27 cellular contexts compared by ENCODE assay signal in the genomic region with DNA sequence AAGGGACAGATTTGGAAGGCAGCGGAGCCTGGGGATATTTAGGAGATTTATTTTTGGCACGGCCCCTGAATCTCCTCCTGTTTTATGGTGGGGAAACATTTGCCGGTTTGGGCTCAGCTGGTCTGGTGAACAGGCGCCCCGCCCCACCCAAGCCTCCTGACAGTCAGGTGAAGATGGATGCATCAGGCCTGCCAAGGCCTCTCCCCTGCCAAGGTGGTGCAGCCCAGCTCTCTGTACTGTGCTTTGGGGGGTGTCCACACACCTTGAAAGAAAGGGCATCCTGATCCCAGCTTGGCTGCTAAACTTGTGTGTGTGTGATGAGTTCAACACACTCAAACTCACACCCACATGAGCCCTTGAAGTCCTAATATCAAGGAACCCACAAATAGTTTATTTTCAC.
"Had no signal": no experiment of that assay in that cellular context is flagged by ENCODE, and none has a peak within 500 bp of the region (broad histone marks: within the 10 kb centered on the region; RNA-seq: fewer than 3 reads in every experiment).

No MANE protein-coding gene starts in this region.

- H3K4me3 ChIP-seq: adrenal gland, breast epithelium, cardiac muscle cell, colonic mucosa had no signal

- H3K27me3 ChIP-seq: adrenal gland, breast epithelium, cardiac muscle cell, colonic mucosa had no signal

- ATAC-seq: activated CD4-positive, alpha-beta T cell treated with anti-CD3 and anti-CD28 coated beads for 36 hours; activated CD8-positive, alpha-beta memory T cell treated with anti-CD3 and anti-CD28 coated beads, Interleukin-2, amount 10 ng/mL, durations not matched to agents 7 days and 5 days; activated CD8-positive, alpha-beta T cell treated with anti-CD3 and anti-CD28 coated beads, Interleukin-2, amount 10 ng/mL, durations not matched to agents 7 days and 5 days; activated naive CD8-positive, alpha-beta T cell treated with anti-CD3 and anti-CD28 coated beads, Interleukin-2, amount 50 U/mL, for 24 hours; esophagus mucosa; T-helper 17 cell had no signal

- H3K36me3 ChIP-seq: adrenal gland, breast epithelium, cardiac muscle cell, colonic mucosa had no signal

- DNase-seq: activated CD4-positive, alpha-beta memory T cell treated with anti-CD3 and anti-CD28 coated beads for 36 hours; activated CD4-positive, alpha-beta T cell treated with anti-CD3 and anti-CD28 coated beads for 36 hours; activated CD4-positive, alpha-beta T cell treated with anti-CD3 and anti-CD28 coated beads, Interleukin-2, amount 10 ng/mL, durations not matched to agents 24 days and 14 days; activated CD4-positive, CD25-positive, alpha-beta regulatory T cell; activated CD4-positive, CD25-positive, alpha-beta regulatory T cell treated with anti-CD3 and anti-CD28 coated beads, Interleukin-2, amount 50 U/mL, for 72 hours; activated CD8-positive, alpha-beta memory T cell treated with anti-CD3 and anti-CD28 coated beads, Interleukin-2, amount 10 ng/mL, durations not matched to agents 7 days and 5 days; activated CD8-positive, alpha-beta memory T cell treated with anti-CD3 and anti-CD28 coated beads, Interleukin-2, amount 50 U/mL, for 4 hours; activated CD8-positive, alpha-beta T cell treated with anti-CD3 and anti-CD28 coated beads, Interleukin-2, amount 10 ng/mL, durations not matched to agents 7 days and 5 days; activated effector memory CD4-positive, alpha-beta T cell treated with anti-CD3 and anti-CD28 coated beads, Interleukin-2, amount 50 U/mL, for 16 hours; activated naive CD4-positive, alpha-beta T cell treated with anti-CD3 and anti-CD28 coated beads for 36 hours; activated naive CD8-positive, alpha-beta T cell treated with anti-CD3 and anti-CD28 coated beads for 36 hours; activated naive CD8-positive, alpha-beta T cell treated with anti-CD3 and anti-CD28 coated beads, Interleukin-2, amount 50 U/mL, for 24 hours; activated T-cell treated with anti-CD3 and anti-CD28 coated beads, Interleukin-2, amount 50 U/mL, for 1 hour; activated T-cell treated with anti-CD3 and anti-CD28 coated beads, Interleukin-2, amount 50 U/mL, for 48 hours; adrenal gland; amygdala; aorta; central memory CD4-positive, alpha-beta T cell; cerebellar nuclear complex; colonic mucosa; effector CD8-positive, alpha-beta T cell; foreskin fibroblast; T-helper 17 cell; T1000 had no signal

- H3K27ac ChIP-seq: adrenal gland, breast epithelium, cardiac muscle cell, colonic mucosa had no signal

- H3K9me3 ChIP-seq: adrenal gland, breast epithelium, colonic mucosa had no signal

- H3K4me1 ChIP-seq: adrenal gland, breast epithelium, colonic mucosa had no signal
